8 cellular contexts compared by ENCODE assay signal in the genomic region with DNA sequence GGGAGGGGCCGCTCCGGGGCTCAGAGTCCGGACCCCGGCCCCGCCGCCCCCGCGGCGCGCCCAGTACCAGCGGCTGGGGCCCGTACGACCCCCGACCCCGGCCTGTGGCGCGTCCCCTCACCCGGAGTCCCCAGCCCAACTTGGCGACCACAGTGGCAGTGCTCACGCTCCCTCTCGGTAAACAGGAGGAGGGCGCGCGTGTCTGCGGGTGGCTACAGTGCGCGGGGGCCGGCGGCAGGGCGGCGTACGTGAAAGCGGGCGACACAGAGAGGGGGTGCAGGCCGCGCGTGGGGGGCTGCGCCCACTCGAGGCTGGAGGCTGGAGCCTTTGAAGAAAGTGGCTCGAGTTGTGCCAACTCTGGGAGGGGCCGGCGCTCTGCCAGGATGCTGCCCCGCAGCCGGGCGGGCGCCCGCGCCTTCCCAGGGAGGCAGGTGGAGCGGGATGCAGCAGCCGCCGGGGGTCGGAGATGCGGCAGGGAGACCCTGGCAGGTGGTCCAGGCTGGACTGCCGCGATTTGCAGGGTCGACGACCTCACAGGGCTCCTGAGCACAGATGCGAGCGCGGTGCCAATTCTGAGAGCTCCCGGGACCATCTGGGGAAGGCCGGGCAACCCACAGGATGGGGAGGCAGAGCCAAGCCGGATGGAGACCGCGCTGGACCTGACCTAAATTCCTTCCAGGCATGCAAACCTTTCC. TPM values are rescaled to one million over a fixed set of nuclear protein-coding genes. Genes with fewer than 3 reads are reported as not detected.
DNase-seq lines count a peak whose midpoint lies in the region; ATAC-seq and TF ChIP-seq lines count a peak whose summit lies in the region.

No MANE protein-coding gene starts in this region.

- peak overlapping the region; percentile 89 to 99 (median 96) for H3K4me2 ChIP-seq in BLaER1 treated with 17β-estradiol and CSF1 and Interleukin-3, amounts not matched to agents 10 nM and 100 nM

- H3K27me3 ChIP-seq in BLaER1 treated with 17β-estradiol and CSF1 and Interleukin-3, amounts not matched to agents 10 nM and 100 nM = peaks cover 0 to 30% (median 25%) of the 10 kb centered on the region in 11 experiments; a peak in 18 of 22 replicates
- H3K27me3 ChIP-seq in liver (ENCODE audit: control insufficient read depth in 4 of 4, insufficient read depth in 4 of 4, low read length in 3 of 4) = peaks cover 0 to 2% (median 0%) of the 10 kb centered on the region in 4 donors

- DNase-seq in M059J (ENCODE audit: low read depth) (peak; percentile 69), cerebellum (ENCODE audit: low spot score) (peak; percentile 82), GM13976 (ENCODE audit: low spot score) (no peak), NCI-H526 treated with DMSO at 0.1 percent for 48 hours (lab: John Stamatoyannopoulos, UW) (no peak), UCSD-AML1 (lab: John Stamatoyannopoulos, UW; ENCODE audit: unreplicated experiment) (no peak)
- peak; percentile 19 for DNase-seq in stimulated activated naive CD8-positive, alpha-beta T cell treated with anti-CD3 and anti-CD28 coated beads, Interleukin-15, Interleukin-2, amounts not matched to agents 100 U/mL and 50 U/mL, for 24 hours

- no peak for TF ChIP-seq RAD21 in liver (IDR thresholded peaks at IDR 0.05)

- ATAC-seq in stimulated activated naive CD8-positive, alpha-beta T cell treated with anti-CD3 and anti-CD28 coated beads, Interleukin-15, Interleukin-2, amounts not matched to agents 100 U/mL and 50 U/mL, for 24 hours = no peak

- TF ChIP-seq CTCF in liver (IDR thresholded peaks at IDR 0.05; ENCODE audit: low read depth, low read length, missing input control) = no peak
- TF ChIP-seq CTCF in GM13976 (IDR thresholded peaks at IDR 0.05; ENCODE audit: borderline replicate concordance, control extremely low read depth, extremely low read depth, insufficient read depth, missing control alignments) = no peak

- H3K4me1 ChIP-seq in BLaER1 treated with 17β-estradiol and CSF1 and Interleukin-3, amounts not matched to agents 10 nM and 100 nM = peaks cover 34 to 64% (median 45%) of the 10 kb centered on the region in 10 experiments
- peaks cover 2 to 18% (median 9%) of the 10 kb centered on the region in 4 donors for H3K4me1 ChIP-seq in liver (ENCODE audit: control insufficient read depth in 4 of 4, insufficient read depth in 4 of 4, low read length in 3 of 4)

- peaks cover 0 to 4% (median 0%) of the 10 kb centered on the region in 11 experiments; a peak in 2 of 22 replicates for H3K36me3 ChIP-seq in BLaER1 treated with 17β-estradiol and CSF1 and Interleukin-3, amounts not matched to agents 10 nM and 100 nM
- no peaks in the 10 kb centered on the region for H3K36me3 ChIP-seq in liver (ENCODE audit: control insufficient read depth in 4 of 4, insufficient read depth in 3 of 4, low read depth in 1 of 4, low read length in 3 of 4)

- H3K9ac ChIP-seq in BLaER1 treated with 17β-estradiol and CSF1 and Interleukin-3, amounts not matched to agents 10 nM and 100 nM = peak overlapping the region; percentile 77 to 88 (median 84)
- H3K9ac ChIP-seq in liver (ENCODE audit: low read depth in 1 of 2, low read length in 2 of 2) = no peak overlapping the region

- peak overlapping the region; percentile 73 to 94 (median 80) for H3K4me3 ChIP-seq in BLaER1 treated with 17β-estradiol and CSF1 and Interleukin-3, amounts not matched to agents 10 nM and 100 nM
- H3K4me3 ChIP-seq in liver (ENCODE audit: low read depth in 1 of 3, low read length in 3 of 3) = peak overlapping the region in 2 of 3 donors; percentile 35 to 67

- peak overlapping the region; percentile 62 to 80 (median 74) for H3K27ac ChIP-seq in BLaER1 treated with 17β-estradiol and CSF1 and Interleukin-3, amounts not matched to agents 10 nM and 100 nM
- H3K27ac ChIP-seq in liver (ENCODE audit: low read depth in 1 of 2, low read length in 2 of 2) = no peak overlapping the region

- in situ Hi-C loops in GM13976 (cut with MboI; ENCODE audit: low sequenced_read_pairs, unreplicated experiment) = no loop called here

- H4K20me1 ChIP-seq in BLaER1 treated with 17β-estradiol and CSF1 and Interleukin-3, amounts not matched to agents 10 nM and 100 nM = peaks cover 0 to 8% (median 0%) of the 10 kb centered on the region in 11 experiments; a peak in 1 of 22 replicates

- 0 out of 22 replicates have a peak, but pooled peaks cover 0 to 3% (median 0%) of the 10 kb centered on the region in 11 experiments for H3K9me3 ChIP-seq in BLaER1 treated with 17β-estradiol and CSF1 and Interleukin-3, amounts not matched to agents 10 nM and 100 nM (replicated peaks in 1 of 11)
- no peaks in the 10 kb centered on the region for H3K9me3 ChIP-seq in liver (ENCODE audit: control insufficient read depth in 4 of 4, low read length in 3 of 4)

- 5% methylated on average over 65 of the region's 65 CpGs for WGBS in liver

TF ChIP-seq in liver, 16 proteins besides CTCF, POLR2A, EP300 and RAD21:
- TF ChIP-seq, protein P1, sequence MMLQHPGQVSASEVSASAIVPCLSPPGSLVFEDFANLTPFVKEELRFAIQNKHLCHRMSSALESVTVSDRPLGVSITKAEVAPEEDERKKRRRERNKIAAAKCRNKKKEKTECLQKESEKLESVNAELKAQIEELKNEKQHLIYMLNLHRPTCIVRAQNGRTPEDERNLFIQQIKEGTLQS (IDR thresholded peaks at IDR 0.05) = no peak
- TF ChIP-seq FOXA1 (IDR thresholded peaks at IDR 0.05) (no peak), SP1 (IDR thresholded peaks at IDR 0.05) (no peak), YY1 (IDR thresholded peaks at IDR 0.05) (no peak)
- TF ChIP-seq, protein P2, sequence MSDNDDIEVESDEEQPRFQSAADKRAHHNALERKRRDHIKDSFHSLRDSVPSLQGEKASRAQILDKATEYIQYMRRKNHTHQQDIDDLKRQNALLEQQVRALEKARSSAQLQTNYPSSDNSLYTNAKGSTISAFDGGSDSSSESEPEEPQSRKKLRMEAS (IDR thresholded peaks at IDR 0.05) = no peak

RNA-seq across cellular contexts. Expression of gene PTPRE, which starts 0.7 kb away (rescaled TPM):
- 3.7 and 6.4 TPM in 2 replicates for total RNA-seq in M059J (2014; rRNA removed; shearing (Covaris generic))
- total RNA-seq in cerebellum (28.7 TPM), liver (10 to 100 TPM in 1 of 2 donors, 1 to 10 TPM in 1; 4.0 to 12.5 TPM)
- polyA plus RNA-seq in liver = 1 to 10 TPM; 1.5 to 3.5 TPM

RNA-seq across cellular contexts. Expression of gene CLRN3, which starts 14.8 kb away (rescaled TPM):
- not detected in 2 replicates for total RNA-seq in M059J (2014; rRNA removed; shearing (Covaris generic))
- 0.27 TPM for total RNA-seq in cerebellum
- total RNA-seq in liver = 1 to 10 TPM in 1 of 2 donors, under 1 TPM in 1; 0.33 to 5.7 TPM
- 10 to 100 TPM in 1 of 2 donors, 1 to 10 TPM in 1; 8.1 to 16.9 TPM for polyA plus RNA-seq in liver

Comparison
In these comparisons a context has a peak if more than half of its experiments do, and no peak if none do; other contexts are left out.
1. H3K27ac ChIP-seq: peak in BLaER1 treated with 17β-estradiol and CSF1 and Interleukin-3, amounts not matched to agents 10 nM and 100 nM (11 of 11); none in liver (0 of 2).
2. H3K9ac ChIP-seq: peak in BLaER1 treated with 17β-estradiol and CSF1 and Interleukin-3, amounts not matched to agents 10 nM and 100 nM (11 of 11); none in liver (0 of 2).
3. DNase-seq: peak in M059J (single experiment), cerebellum (single experiment) and stimulated activated naive CD8-positive, alpha-beta T cell treated with anti-CD3 and anti-CD28 coated beads, Interleukin-15, Interleukin-2, amounts not matched to agents 100 U/mL and 50 U/mL, for 24 hours (single experiment); none in GM13976 (single experiment), NCI-H526 treated with DMSO at 0.1 percent for 48 hours (single experiment) and UCSD-AML1 (single experiment).